9 cellular contexts compared by ENCODE assay signal in the genomic region with DNA sequence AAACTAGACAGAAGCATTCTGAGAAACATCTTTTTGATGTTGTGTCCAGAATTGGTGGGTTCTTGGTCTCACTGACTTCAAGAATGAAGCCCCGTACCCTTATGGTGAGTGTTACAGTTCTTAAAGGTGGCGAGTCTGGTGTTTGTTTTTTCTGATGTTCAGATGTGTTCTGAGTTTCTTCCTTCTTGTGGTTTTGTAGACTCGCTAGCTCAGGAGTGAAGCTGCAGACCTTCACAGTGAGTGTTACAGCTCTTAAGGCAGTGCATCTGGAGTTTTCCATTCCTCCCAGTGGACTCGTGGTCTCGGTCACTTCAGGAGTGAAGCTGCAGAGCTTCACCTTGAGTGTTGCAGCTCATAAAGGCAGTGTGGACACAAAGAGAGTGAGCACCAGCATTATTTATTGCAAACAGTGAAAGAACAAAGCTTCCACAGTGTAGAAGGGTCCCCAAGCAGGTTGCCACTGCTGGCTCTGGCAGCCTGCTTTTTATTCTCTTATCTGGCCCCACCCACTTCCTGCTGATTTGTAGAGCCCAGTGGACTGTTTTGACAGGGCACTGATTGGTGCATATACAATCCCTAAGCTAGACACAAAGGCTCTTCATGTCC.
"Had no signal": no experiment of that assay in that cellular context is flagged by ENCODE, and none has a peak within 500 bp of the region (broad histone marks: within the 10 kb centered on the region; RNA-seq: fewer than 3 reads in every experiment).

No MANE protein-coding gene starts in this region.

- H3K4me3 ChIP-seq: cardiac muscle cell, thyroid gland had no signal

- H3K27ac ChIP-seq: cardiac muscle cell, thyroid gland had no signal

- H3K4me1 ChIP-seq: thyroid gland had no signal

- H3K36me3 ChIP-seq: cardiac muscle cell, thyroid gland had no signal

- H3K27me3 Mint-ChIP-seq: effector memory CD8-positive, alpha-beta T cell; natural killer cell treated with Interleukin-12 subunit alpha and Interleukin-12 subunit beta and Interleukin-15 and Interleukin-18, amount 100 ng/mL, for 72 hours had no signal

- H3K27ac Mint-ChIP-seq: effector memory CD8-positive, alpha-beta T cell; natural killer cell treated with Interleukin-12 subunit alpha and Interleukin-12 subunit beta and Interleukin-15 and Interleukin-18, amount 100 ng/mL, for 72 hours had no signal

- H3K27me3 ChIP-seq: cardiac muscle cell, thyroid gland had no signal

- H3K4me3 Mint-ChIP-seq: effector memory CD8-positive, alpha-beta T cell; natural killer cell treated with Interleukin-12 subunit alpha and Interleukin-12 subunit beta and Interleukin-15 and Interleukin-18, amount 100 ng/mL, for 72 hours had no signal

- DNase-seq: activated naive CD4-positive, alpha-beta T cell treated with Interleukin-2 at 50 U/mL for 16 hours; cortex of kidney; effector memory CD8-positive, alpha-beta T cell; mammary epithelial cell; nucleus accumbens; stimulated activated CD4-positive, alpha-beta T cell treated with anti-CD3 and anti-CD28 coated beads, Interleukin-2, amount 100 ng/mL, for 48 hours; thyroid gland had no signal

- H3K9me3 ChIP-seq: thyroid gland had no signal

- ATAC-seq: effector memory CD8-positive, alpha-beta T cell; natural killer cell treated with Interleukin-12 subunit alpha and Interleukin-12 subunit beta and Interleukin-15 and Interleukin-18, amount 100 ng/mL, for 72 hours had no signal
